7 cellular contexts compared by ENCODE assay signal in the genomic region with DNA sequence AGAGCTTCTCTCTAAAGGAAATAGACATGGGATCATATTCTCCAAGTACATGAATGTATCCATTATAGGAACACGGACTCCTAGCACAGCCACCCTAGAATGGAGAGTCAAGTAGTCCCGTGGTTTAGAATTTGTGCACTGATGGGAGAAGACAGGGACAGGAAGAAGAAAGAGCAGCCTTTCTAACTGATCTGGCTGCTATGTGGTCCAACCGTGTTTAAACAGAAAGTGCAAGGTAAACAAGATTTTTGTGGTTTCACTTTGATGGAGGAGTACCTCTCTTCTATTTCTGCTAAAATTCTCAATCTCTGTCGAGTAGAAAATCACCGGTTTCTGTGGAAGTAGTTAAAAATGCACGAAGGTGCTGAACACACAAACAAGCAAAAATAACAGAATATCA.
DNase-seq lines count a peak whose midpoint lies in the region; ATAC-seq and TF ChIP-seq lines count a peak whose summit lies in the region.

No MANE protein-coding gene starts in this region.

- no peak for TF ChIP-seq CTCF in coronary artery (IDR thresholded peaks at IDR 0.05)

- H3K4me1 ChIP-seq in aorta (ENCODE audit: control insufficient read depth in 1 of 2, insufficient read depth in 2 of 2, low read length in 2 of 2), result no peaks in the 10 kb centered on the region

- no peaks in the 10 kb centered on the region for H3K36me3 ChIP-seq in aorta (ENCODE audit: control insufficient read depth in 1 of 2, insufficient read depth in 2 of 2, low read length in 1 of 2)

- 64 to 68% methylated on average over 6 of the region's 6 CpGs for WGBS in aorta, 2 donors

- no peaks in the 10 kb centered on the region for H3K27me3 ChIP-seq in aorta (ENCODE audit: control insufficient read depth in 1 of 2, insufficient read depth in 2 of 2, low read length in 1 of 2)

- ATAC-seq in GM18508 (IDR thresholded peaks at IDR 0.05; ENCODE audit: insufficient read depth, unreplicated experiment) (peak; percentile 96), GM21390 (IDR thresholded peaks at IDR 0.05; ENCODE audit: unreplicated experiment) (peak; percentile 98), HG03571 (IDR thresholded peaks at IDR 0.05; ENCODE audit: unreplicated experiment) (peak; percentile 95), aorta (ENCODE audit: low FRiP score) (no peak)

- H3K9me3 ChIP-seq in aorta (ENCODE audit: control insufficient read depth, low read length), result no peaks in the 10 kb centered on the region

- DNase-seq in coronary artery (ENCODE audit: low spot score) (no peak), COLO829 (ENCODE audit: low spot score) (no peak), SW 1271 (lab: John Stamatoyannopoulos, UW) (no peak), aorta (no peak)

- no peak overlapping the region for H3K27ac ChIP-seq in coronary artery
- no peak overlapping the region for H3K27ac ChIP-seq in aorta (ENCODE audit: low read depth in 1 of 2, low read length in 2 of 2)

- intact Hi-C loops in aorta (cut with DNase I), result no loop called here

- H3K4me3 ChIP-seq in coronary artery (peak overlapping the region; percentile 50), aorta (ENCODE audit: low read length in 2 of 2) (no peak overlapping the region)
